In genomic region chr5:147415663-147416062, GRCh38 we compare ENCODE assay signal across 13 cellular contexts.
"Had no signal": no experiment of that assay in that cellular context is flagged by ENCODE, and none has a peak within 500 bp of the region (broad histone marks: within the 10 kb centered on the region; RNA-seq: fewer than 3 reads in every experiment).

No MANE protein-coding gene starts in this region.

- DNase-seq: activated CD4-positive, alpha-beta T cell treated with anti-CD3 and anti-CD28 coated beads, Interleukin-2, amount 50 U/mL, for 1 hour; activated naive CD4-positive, alpha-beta T cell treated with Interleukin-2 at 50 U/mL for 16 hours; activated naive CD8-positive, alpha-beta T cell treated with anti-CD3 and anti-CD28 coated beads, Interleukin-2, amount 50 U/mL, for 24 hours; left lung; stimulated activated CD4-positive, alpha-beta T cell treated with anti-CD3 and anti-CD28 coated beads, Interleukin-4, amount 100 ng/mL, for 24 hours; stimulated activated naive CD4-positive, alpha-beta T cell; SW 1271; upper lobe of left lung had no signal

- H3K27me3 ChIP-seq: left lung, upper lobe of left lung had no signal

- H3K36me3 Mint-ChIP-seq: memory B cell; natural killer cell treated with Interleukin-12 subunit alpha and Interleukin-12 subunit beta and Interleukin-15 and Interleukin-18, amount 100 ng/mL, for 72 hours had no signal

- H3K4me3 Mint-ChIP-seq: activated naive CD8-positive, alpha-beta T cell treated with anti-CD3 and anti-CD28 coated beads, Interleukin-2, amount 50 U/mL, for 24 hours; memory B cell; natural killer cell treated with Interleukin-12 subunit alpha and Interleukin-12 subunit beta and Interleukin-15 and Interleukin-18, amount 100 ng/mL, for 72 hours; T-helper 2 cell treated with Interferon-gamma antibody and Interleukin-4, amounts not matched to agents 5 μg/mL and 100 μg/mL, for 36 hours had no signal

- ATAC-seq: activated CD4-positive, CD25-positive, alpha-beta regulatory T cell treated with anti-CD3 and anti-CD28 coated beads, Interleukin-2, amount 50 U/mL, for 24 hours; activated naive CD8-positive, alpha-beta T cell treated with anti-CD3 and anti-CD28 coated beads, Interleukin-2, amount 50 U/mL, for 24 hours; left lung; natural killer cell treated with Interleukin-12 subunit alpha and Interleukin-12 subunit beta and Interleukin-15 and Interleukin-18, amount 100 ng/mL, for 72 hours had no signal

- H3K27me3 Mint-ChIP-seq: memory B cell had no signal

- H3K9me3 Mint-ChIP-seq: activated naive CD8-positive, alpha-beta T cell treated with anti-CD3 and anti-CD28 coated beads, Interleukin-2, amount 50 U/mL, for 24 hours; memory B cell; T-helper 2 cell treated with Interferon-gamma antibody and Interleukin-4, amounts not matched to agents 5 μg/mL and 100 μg/mL, for 36 hours had no signal

- H3K27ac ChIP-seq: left lung, upper lobe of left lung had no signal

- H3K4me1 Mint-ChIP-seq: activated naive CD8-positive, alpha-beta T cell treated with anti-CD3 and anti-CD28 coated beads, Interleukin-2, amount 50 U/mL, for 24 hours; memory B cell had no signal

- H3K4me3 ChIP-seq: left lung, skin epidermis, upper lobe of left lung had no signal

- H3K9me3 ChIP-seq: left lung, upper lobe of left lung had no signal

- H3K27ac Mint-ChIP-seq: activated naive CD8-positive, alpha-beta T cell treated with anti-CD3 and anti-CD28 coated beads, Interleukin-2, amount 50 U/mL, for 24 hours; memory B cell; natural killer cell treated with Interleukin-12 subunit alpha and Interleukin-12 subunit beta and Interleukin-15 and Interleukin-18, amount 100 ng/mL, for 72 hours; T-helper 2 cell treated with Interferon-gamma antibody and Interleukin-4, amounts not matched to agents 5 μg/mL and 100 μg/mL, for 36 hours had no signal

- H3K36me3 ChIP-seq: left lung had no signal
